In genomic region chr1:243890576-243890975, GRCh38 we compare ENCODE assay signal across 13 cellular contexts. TPM values are rescaled to one million over a fixed set of nuclear protein-coding genes. Genes with fewer than 3 reads are reported as not detected.
A peak's percentile ranks its signal among the peaks of the same experiment; 100 is the strongest.
DNase-seq lines count a peak whose midpoint lies in the region; TF ChIP-seq lines count a peak whose summit lies in the region.
"Had no signal": no experiment of that assay in that cellular context is flagged by ENCODE, and none has a peak within 500 bp of the region (broad histone marks: within the 10 kb centered on the region; RNA-seq: fewer than 3 reads in every experiment).

No MANE protein-coding gene starts in this region.

- no peaks in the 10 kb centered on the region for H3K36me3 ChIP-seq in sigmoid colon

- H3K27me3 ChIP-seq in sigmoid colon, result no peaks in the 10 kb centered on the region

- H3K27ac ChIP-seq in RWPE1 (no peak overlapping the region), sigmoid colon (no peak overlapping the region)

- WGBS in sigmoid colon, 2 donors, result 70 to 80% methylated on average over 2 of the region's 2 CpGs

- no peak overlapping the region for H3K4me3 ChIP-seq in fibroblast of mammary gland (ENCODE audit: control insufficient read depth, low read depth, low read length)
- H3K4me3 ChIP-seq in skeletal muscle cell (ENCODE audit: low read depth, low read length), result no peak overlapping the region
- no peak overlapping the region for H3K4me3 ChIP-seq in sigmoid colon

- H3K4me1 ChIP-seq in sigmoid colon, result no peaks in the 10 kb centered on the region

- TF ChIP-seq CTCF in RWPE1 (conservative IDR thresholded peaks at IDR 0.05; ENCODE audit: low read depth) (no peak), fibroblast of mammary gland (conservative IDR thresholded peaks at IDR 0.05; ENCODE audit: control insufficient read depth, insufficient read depth, low read depth, low read length) (no peak), sigmoid colon (IDR thresholded peaks at IDR 0.05) (no peak)

- intact Hi-C loops in sigmoid colon (cut with DNase I), result no loop called here

- no peaks in the 10 kb centered on the region for H3K9me3 ChIP-seq in sigmoid colon

- POLR2A ChIA-PET in RWPE1 (lab: Yijun Ruan, JAX; ENCODE audit: low non-redundant PET), result no interaction called here

- peak; percentile 63 for DNase-seq in GM04504 (ENCODE audit: low read depth)
- DNase-seq in RWPE1 (ENCODE audit: low spot score), result peak; percentile 7
- peak; percentile 94 for DNase-seq in fibroblast of mammary gland (ENCODE audit: low read depth)
- peak; percentile 68 for DNase-seq in skeletal muscle cell (ENCODE audit: low read depth)
- no peak for DNase-seq in activated CD8-positive, alpha-beta memory T cell treated with anti-CD3 and anti-CD28 coated beads, Interleukin-2, amount 50 U/mL, for 4 hours
- no peak for DNase-seq in SW 1271 (lab: John Stamatoyannopoulos, UW)
- no peak for DNase-seq in NCI-H187 (lab: John Stamatoyannopoulos, UW)
- DNase-seq in sigmoid colon, result no peak
- DNase-seq: COR-L47, Kasumi-1, naive B cell, NCI-H2081 treated with DMSO at 0.1 percent for 48 hours, NCI-H82 had no signal

- TF ChIP-seq EP300 in sigmoid colon (IDR thresholded peaks at IDR 0.05), result no peak

- no peak for TF ChIP-seq POLR2A in sigmoid colon (IDR thresholded peaks at IDR 0.05)

- CTCF ChIA-PET in RWPE1 (lab: Yijun Ruan, JAX), result no interaction called here

RNA-seq across cellular contexts. Expression of gene AKT3, which starts 40.5 kb away (rescaled TPM):
- total RNA-seq in sigmoid colon, result 100 to 1,000 TPM in 1 of 4 donors, 10 to 100 TPM in 3; 66.4 to 105 (median 85.4) TPM
- 10 to 100 TPM in 1 of 3 donors, 1 to 10 TPM in 2; 2.1 to 10.8 (median 7.1) TPM for polyA plus RNA-seq in sigmoid colon

Comparison
In these comparisons a context has a peak if more than half of its experiments do, and no peak if none do; other contexts are left out.
1. DNase-seq: peak in GM04504 (single experiment), RWPE1 (single experiment), fibroblast of mammary gland (single experiment) and skeletal muscle cell (single experiment); none in activated CD8-positive, alpha-beta memory T cell treated with anti-CD3 and anti-CD28 coated beads, Interleukin-2, amount 50 U/mL, for 4 hours (single experiment), SW 1271 (0 of 2), NCI-H187 (0 of 2) and sigmoid colon (single experiment).